Comparison of ENCODE assay signal across 1 cellular context in genomic region chr1:226097866-226098625, GRCh38.
TF ChIP-seq lines count a peak whose summit lies in the region.

No MANE protein-coding gene starts in this region.

TF ChIP-seq in H1, 55 proteins besides CTCF, POLR2A, EP300 and RAD21 (continued from another document):
- TF ChIP-seq GABPA (IDR thresholded peaks at IDR 0.05; ENCODE audit: borderline replicate concordance, insufficient read depth, low read length) (no peak), CBX5 (IDR thresholded peaks at IDR 0.05; ENCODE audit: low read depth, low read length) (no peak), GTF2F1 (IDR thresholded peaks at IDR 0.05; ENCODE audit: borderline replicate concordance, low read depth, low read length) (no peak), HDAC2 (IDR thresholded peaks at IDR 0.05; ENCODE audit: borderline replicate concordance in 1 of 2, low read depth in 2 of 2, low read length in 2 of 2) (no peak), NRF1 (IDR thresholded peaks at IDR 0.05; ENCODE audit: low read depth, low read length) (no peak)
